In genomic region chr16:30068750-30069574, GRCh38 we compare ENCODE assay signal across 1 cellular context.
TF ChIP-seq lines count a peak whose summit lies in the region.

No MANE protein-coding gene starts in this region.

TF ChIP-seq in HepG2, 621 proteins besides CTCF, POLR2A, EP300 and RAD21 (continued from another document and continues in another):
- TF ChIP-seq ZBTB37 (CRISPR knock-in tag; IDR thresholded peaks at IDR 0.05) (no peak), SIN3A (IDR thresholded peaks at IDR 0.05; ENCODE audit: borderline replicate concordance, low read depth, low read length) (0 out of 2 replicates have a peak, but pooled peaks have one; percentile 17), TFDP2 (CRISPR knock-in tag; IDR thresholded peaks at IDR 0.05) (no peak), PHF21A (CRISPR knock-in tag; IDR thresholded peaks at IDR 0.05) (no peak), WIZ (CRISPR knock-in tag; IDR thresholded peaks at IDR 0.05) (0 out of 2 replicates have a peak, but pooled peaks have one; percentile 41), GLMP (CRISPR knock-in tag; IDR thresholded peaks at IDR 0.05; ENCODE audit: borderline replicate concordance) (no peak), POLR2G (IDR thresholded peaks at IDR 0.05; ENCODE audit: low read depth, low read length) (0 out of 2 replicates have a peak, but pooled peaks have one; percentile 35), ARID4A (CRISPR knock-in tag; IDR thresholded peaks at IDR 0.05; ENCODE audit: borderline replicate concordance) (peak; percentile 28; the same call in 1 of the 2 replicates), DNMT1 (CRISPR knock-in tag; IDR thresholded peaks at IDR 0.05) (no peak), RBM22 (optimal IDR thresholded peaks at IDR 0.05; ENCODE audit: low read length) (peak; percentile 26), DRAP1 (CRISPR knock-in tag; IDR thresholded peaks at IDR 0.05) (no peak), KAT8 (CRISPR knock-in tag; IDR thresholded peaks at IDR 0.05) (no peak), GZF1 (CRISPR knock-in tag; IDR thresholded peaks at IDR 0.05) (no peak), ESRRA (CRISPR knock-in tag; IDR thresholded peaks at IDR 0.05; ENCODE audit: low read depth) (no peak)
- TF ChIP-seq, protein P1, sequence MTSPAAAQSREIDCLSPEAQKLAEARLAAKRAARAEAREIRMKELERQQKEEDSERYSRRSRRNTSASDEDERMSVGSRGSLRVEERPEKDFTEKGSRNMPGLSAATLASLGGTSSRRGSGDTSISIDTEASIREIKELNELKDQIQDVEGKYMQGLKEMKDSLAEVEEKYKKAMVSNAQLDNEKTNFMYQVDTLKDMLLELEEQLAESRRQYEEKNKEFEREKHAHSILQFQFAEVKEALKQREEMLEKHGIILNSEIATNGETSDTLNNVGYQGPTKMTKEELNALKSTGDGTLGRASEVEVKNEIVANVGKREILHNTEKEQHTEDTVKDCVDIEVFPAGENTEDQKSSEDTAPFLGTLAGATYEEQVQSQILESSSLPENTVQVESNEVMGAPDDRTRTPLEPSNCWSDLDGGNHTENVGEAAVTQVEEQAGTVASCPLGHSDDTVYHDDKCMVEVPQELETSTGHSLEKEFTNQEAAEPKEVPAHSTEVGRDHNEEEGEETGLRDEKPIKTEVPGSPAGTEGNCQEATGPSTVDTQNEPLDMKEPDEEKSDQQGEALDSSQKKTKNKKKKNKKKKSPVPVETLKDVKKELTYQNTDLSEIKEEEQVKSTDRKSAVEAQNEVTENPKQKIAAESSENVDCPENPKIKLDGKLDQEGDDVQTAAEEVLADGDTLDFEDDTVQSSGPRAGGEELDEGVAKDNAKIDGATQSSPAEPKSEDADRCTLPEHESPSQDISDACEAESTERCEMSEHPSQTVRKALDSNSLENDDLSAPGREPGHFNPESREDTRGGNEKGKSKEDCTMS (CRISPR knock-in tag; conservative IDR thresholded peaks at IDR 0.05), result no peak
- TF ChIP-seq, protein P2, sequence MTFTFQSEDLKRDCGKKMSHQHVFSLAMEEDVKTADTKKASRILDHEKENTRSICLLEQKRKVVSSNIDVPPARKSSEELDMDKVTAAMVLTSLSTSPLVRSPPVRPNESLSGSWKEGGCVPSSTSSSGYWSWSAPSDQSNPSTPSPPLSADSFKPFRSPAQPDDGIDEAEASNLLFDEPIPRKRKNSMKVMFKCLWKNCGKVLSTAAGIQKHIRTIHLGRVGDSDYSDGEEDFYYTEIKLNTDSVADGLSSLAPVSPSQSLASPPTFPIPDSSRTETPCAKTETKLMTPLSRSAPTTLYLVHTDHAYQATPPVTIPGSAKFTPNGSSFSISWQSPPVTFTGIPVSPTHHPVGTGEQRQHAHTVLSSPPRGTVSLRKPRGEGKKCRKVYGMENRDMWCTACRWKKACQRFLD (CRISPR knock-in tag; IDR thresholded peaks at IDR 0.05; ENCODE audit: borderline replicate concordance), result no peak
- TF ChIP-seq, protein P3, sequence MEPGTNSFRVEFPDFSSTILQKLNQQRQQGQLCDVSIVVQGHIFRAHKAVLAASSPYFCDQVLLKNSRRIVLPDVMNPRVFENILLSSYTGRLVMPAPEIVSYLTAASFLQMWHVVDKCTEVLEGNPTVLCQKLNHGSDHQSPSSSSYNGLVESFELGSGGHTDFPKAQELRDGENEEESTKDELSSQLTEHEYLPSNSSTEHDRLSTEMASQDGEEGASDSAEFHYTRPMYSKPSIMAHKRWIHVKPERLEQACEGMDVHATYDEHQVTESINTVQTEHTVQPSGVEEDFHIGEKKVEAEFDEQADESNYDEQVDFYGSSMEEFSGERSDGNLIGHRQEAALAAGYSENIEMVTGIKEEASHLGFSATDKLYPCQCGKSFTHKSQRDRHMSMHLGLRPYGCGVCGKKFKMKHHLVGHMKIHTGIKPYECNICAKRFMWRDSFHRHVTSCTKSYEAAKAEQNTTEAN (CRISPR knock-in tag; conservative IDR thresholded peaks at IDR 0.05), result no peak
- TF ChIP-seq, protein P4, sequence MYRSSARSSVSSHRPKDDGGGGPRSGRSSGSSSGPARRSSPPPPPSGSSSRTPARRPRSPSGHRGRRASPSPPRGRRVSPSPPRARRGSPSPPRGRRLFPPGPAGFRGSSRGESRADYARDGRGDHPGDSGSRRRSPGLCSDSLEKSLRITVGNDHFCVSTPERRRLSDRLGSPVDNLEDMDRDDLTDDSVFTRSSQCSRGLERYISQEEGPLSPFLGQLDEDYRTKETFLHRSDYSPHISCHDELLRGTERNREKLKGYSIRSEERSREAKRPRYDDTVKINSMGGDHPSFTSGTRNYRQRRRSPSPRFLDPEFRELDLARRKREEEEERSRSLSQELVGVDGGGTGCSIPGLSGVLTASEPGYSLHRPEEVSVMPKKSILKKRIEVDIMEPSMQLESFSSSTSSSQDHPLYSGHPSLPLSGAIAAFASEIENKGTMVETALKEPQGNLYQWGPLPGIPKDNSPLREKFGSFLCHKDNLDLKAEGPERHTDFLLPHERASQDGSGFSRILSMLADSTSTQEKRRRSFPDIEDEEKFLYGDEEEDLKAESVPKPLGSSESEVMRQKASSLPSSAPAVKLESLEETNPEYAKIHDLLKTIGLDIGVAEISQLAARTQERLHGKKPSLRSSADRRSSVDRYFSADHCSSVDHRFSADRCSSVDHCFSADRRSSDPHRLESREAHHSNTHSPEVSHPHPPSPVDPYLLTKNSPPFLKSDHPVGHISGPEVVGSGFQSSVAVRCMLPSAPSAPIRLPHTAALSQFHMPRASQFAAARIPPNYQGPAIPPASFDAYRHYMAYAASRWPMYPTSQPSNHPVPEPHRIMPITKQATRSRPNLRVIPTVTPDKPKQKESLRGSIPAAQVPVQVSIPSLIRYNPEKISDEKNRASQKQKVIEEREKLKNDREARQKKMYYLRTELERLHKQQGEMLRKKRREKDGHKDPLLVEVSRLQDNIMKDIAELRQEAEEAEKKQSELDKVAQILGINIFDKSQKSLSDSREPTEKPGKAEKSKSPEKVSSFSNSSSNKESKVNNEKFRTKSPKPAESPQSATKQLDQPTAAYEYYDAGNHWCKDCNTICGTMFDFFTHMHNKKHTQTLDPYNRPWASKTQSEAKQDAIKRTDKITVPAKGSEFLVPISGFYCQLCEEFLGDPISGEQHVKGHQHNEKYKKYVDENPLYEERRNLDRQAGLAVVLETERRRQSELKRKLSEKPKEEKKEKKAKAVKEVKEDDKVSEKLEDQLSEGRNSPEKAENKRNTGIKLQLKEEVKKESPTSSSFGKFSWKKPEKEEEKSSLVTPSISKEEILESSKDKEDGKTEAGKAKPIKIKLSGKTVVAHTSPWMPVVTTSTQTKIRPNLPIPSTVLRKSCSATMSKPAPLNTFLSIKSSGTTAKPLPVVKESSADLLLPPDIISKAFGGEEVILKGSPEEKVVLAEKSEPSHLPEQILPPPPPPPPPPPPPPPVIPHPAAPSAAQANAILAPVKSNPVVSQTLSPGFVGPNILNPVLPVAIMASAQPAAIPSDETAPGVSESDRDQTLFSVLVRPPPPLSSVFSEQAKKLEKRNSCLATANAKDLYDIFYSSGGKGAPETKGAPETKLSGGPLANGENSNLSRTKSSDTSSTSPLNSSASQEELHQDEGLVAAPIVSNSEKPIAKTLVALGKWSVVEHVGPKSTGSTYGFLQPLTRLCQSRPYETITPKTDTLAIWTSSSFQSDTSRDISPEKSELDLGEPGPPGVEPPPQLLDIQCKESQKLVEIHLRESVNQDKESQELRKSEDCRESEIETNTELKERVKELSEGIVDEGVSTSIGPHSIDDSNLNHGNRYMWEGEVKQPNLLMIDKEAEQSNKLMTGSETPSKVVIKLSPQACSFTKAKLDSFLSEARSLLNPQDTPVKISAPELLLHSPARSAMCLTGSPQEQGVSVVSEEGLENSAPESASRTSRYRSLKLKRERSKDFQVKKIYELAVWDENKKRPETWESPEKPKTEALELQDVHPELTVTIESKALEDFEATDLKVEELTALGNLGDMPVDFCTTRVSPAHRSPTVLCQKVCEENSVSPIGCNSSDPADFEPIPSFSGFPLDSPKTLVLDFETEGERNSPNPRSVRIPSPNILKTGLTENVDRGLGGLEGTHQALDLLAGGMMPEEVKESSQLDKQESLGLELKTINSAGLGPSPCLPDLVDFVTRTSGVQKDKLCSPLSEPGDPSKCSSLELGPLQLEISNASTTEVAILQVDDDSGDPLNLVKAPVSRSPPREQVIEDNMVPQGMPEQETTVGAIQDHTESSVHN (CRISPR knock-in tag; IDR thresholded peaks at IDR 0.05), result no peak
